Comparison of ENCODE assay signal across 3 cellular contexts in the genomic region with DNA sequence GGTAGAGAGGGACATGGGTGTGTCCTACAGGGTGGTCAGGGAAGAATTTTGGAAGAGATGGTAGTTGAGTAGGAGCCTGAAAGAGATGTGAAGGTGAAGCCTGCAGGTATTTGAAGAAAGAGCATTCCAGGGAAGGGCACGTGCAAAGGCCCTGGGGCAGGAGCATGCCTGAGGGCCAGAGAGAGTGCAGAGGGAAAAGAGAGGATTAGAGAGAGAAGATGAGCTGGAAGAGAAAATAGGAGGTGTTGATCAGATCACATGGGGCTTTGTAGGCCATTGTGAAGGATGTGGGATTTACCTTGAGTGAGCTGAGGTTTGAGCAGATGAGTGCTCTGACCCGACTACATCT.
A peak's percentile ranks its signal among the peaks of the same experiment; 100 is the strongest.
TF ChIP-seq lines count a peak whose summit lies in the region.

No MANE protein-coding gene starts in this region.

TF ChIP-seq in H1, 55 proteins besides CTCF, POLR2A, EP300 and RAD21:
- TF ChIP-seq ATF3 (IDR thresholded peaks at IDR 0.05; ENCODE audit: insufficient read depth, low read depth, low read length) (no peak), KDM1A (IDR thresholded peaks at IDR 0.05; ENCODE audit: borderline replicate concordance, low read length) (peak; percentile 62)

TF ChIP-seq in liver, 16 proteins besides CTCF, POLR2A, EP300 and RAD21:
- TF ChIP-seq FOXA2 (IDR thresholded peaks at IDR 0.05): no peak
- TF ChIP-seq FOXA1 (IDR thresholded peaks at IDR 0.05): no peak
- no peak for TF ChIP-seq NR2F2 (IDR thresholded peaks at IDR 0.05)
- TF ChIP-seq, protein P1, sequence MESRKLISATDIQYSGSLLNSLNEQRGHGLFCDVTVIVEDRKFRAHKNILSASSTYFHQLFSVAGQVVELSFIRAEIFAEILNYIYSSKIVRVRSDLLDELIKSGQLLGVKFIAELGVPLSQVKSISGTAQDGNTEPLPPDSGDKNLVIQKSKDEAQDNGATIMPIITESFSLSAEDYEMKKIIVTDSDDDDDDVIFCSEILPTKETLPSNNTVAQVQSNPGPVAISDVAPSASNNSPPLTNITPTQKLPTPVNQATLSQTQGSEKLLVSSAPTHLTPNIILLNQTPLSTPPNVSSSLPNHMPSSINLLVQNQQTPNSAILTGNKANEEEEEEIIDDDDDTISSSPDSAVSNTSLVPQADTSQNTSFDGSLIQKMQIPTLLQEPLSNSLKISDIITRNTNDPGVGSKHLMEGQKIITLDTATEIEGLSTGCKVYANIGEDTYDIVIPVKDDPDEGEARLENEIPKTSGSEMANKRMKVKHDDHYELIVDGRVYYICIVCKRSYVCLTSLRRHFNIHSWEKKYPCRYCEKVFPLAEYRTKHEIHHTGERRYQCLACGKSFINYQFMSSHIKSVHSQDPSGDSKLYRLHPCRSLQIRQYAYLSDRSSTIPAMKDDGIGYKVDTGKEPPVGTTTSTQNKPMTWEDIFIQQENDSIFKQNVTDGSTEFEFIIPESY (IDR thresholded peaks at IDR 0.05): no peak
- TF ChIP-seq, protein P2, sequence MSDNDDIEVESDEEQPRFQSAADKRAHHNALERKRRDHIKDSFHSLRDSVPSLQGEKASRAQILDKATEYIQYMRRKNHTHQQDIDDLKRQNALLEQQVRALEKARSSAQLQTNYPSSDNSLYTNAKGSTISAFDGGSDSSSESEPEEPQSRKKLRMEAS (IDR thresholded peaks at IDR 0.05): no peak
- TF ChIP-seq RXRA (IDR thresholded peaks at IDR 0.05): no peak
- TF ChIP-seq, protein P3, sequence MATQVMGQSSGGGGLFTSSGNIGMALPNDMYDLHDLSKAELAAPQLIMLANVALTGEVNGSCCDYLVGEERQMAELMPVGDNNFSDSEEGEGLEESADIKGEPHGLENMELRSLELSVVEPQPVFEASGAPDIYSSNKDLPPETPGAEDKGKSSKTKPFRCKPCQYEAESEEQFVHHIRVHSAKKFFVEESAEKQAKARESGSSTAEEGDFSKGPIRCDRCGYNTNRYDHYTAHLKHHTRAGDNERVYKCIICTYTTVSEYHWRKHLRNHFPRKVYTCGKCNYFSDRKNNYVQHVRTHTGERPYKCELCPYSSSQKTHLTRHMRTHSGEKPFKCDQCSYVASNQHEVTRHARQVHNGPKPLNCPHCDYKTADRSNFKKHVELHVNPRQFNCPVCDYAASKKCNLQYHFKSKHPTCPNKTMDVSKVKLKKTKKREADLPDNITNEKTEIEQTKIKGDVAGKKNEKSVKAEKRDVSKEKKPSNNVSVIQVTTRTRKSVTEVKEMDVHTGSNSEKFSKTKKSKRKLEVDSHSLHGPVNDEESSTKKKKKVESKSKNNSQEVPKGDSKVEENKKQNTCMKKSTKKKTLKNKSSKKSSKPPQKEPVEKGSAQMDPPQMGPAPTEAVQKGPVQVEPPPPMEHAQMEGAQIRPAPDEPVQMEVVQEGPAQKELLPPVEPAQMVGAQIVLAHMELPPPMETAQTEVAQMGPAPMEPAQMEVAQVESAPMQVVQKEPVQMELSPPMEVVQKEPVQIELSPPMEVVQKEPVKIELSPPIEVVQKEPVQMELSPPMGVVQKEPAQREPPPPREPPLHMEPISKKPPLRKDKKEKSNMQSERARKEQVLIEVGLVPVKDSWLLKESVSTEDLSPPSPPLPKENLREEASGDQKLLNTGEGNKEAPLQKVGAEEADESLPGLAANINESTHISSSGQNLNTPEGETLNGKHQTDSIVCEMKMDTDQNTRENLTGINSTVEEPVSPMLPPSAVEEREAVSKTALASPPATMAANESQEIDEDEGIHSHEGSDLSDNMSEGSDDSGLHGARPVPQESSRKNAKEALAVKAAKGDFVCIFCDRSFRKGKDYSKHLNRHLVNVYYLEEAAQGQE (IDR thresholded peaks at IDR 0.05): no peak
- no peak for TF ChIP-seq ATF3 (IDR thresholded peaks at IDR 0.05)
- TF ChIP-seq JUND (IDR thresholded peaks at IDR 0.05): no peak
- no peak for TF ChIP-seq SP1 (IDR thresholded peaks at IDR 0.05)
- no peak for TF ChIP-seq YY1 (IDR thresholded peaks at IDR 0.05)
- no peak for TF ChIP-seq GABPA (IDR thresholded peaks at IDR 0.05 in 1 of 2, conservative IDR thresholded peaks at IDR 0.05 in 1 of 2)
- no peak for TF ChIP-seq TAF1 (conservative IDR thresholded peaks at IDR 0.05)
- TF ChIP-seq EGR1 (IDR thresholded peaks at IDR 0.05; ENCODE audit: low read depth in 2 of 2): no peak
- no peak for TF ChIP-seq HNF4G (IDR thresholded peaks at IDR 0.05)
- no peak for TF ChIP-seq HNF4A (conservative IDR thresholded peaks at IDR 0.05)
TF ChIP-seq in liver: peak in this region for 0.

TF ChIP-seq in SK-N-SH treated with all-trans-retinoic acid at 6 μM for 48 hours, 23 proteins besides CTCF, POLR2A, EP300 and RAD21:
- TF ChIP-seq ZC3H10 (CRISPR knock-in tag; IDR thresholded peaks at IDR 0.05) (no peak), TCF4 (CRISPR knock-in tag; IDR thresholded peaks at IDR 0.05; ENCODE audit: borderline replicate concordance) (no peak), ZNF8 (CRISPR knock-in tag; IDR thresholded peaks at IDR 0.05) (no peak), ZFP30 (CRISPR knock-in tag; IDR thresholded peaks at IDR 0.05) (no peak), ISL1 (CRISPR knock-in tag; IDR thresholded peaks at IDR 0.05) (no peak), OSR1 (CRISPR knock-in tag; IDR thresholded peaks at IDR 0.05) (no peak), SNAI2 (CRISPR knock-in tag; IDR thresholded peaks at IDR 0.05) (no peak), ESRRG (CRISPR knock-in tag; IDR thresholded peaks at IDR 0.05) (no peak), GLIS3 (CRISPR knock-in tag; IDR thresholded peaks at IDR 0.05) (no peak), ARNTL (CRISPR knock-in tag; IDR thresholded peaks at IDR 0.05; ENCODE audit: borderline replicate concordance, low read depth) (no peak), BACH2 (CRISPR knock-in tag; IDR thresholded peaks at IDR 0.05; ENCODE audit: borderline replicate concordance) (no peak), PATZ1 (CRISPR knock-in tag; IDR thresholded peaks at IDR 0.05; ENCODE audit: borderline replicate concordance) (no peak), ZFP3 (CRISPR knock-in tag; IDR thresholded peaks at IDR 0.05) (no peak), CSDC2 (CRISPR knock-in tag; IDR thresholded peaks at IDR 0.05) (no peak), TOX (CRISPR knock-in tag; IDR thresholded peaks at IDR 0.05; ENCODE audit: borderline replicate concordance) (no peak), RARB (CRISPR knock-in tag; IDR thresholded peaks at IDR 0.05) (no peak)
- TF ChIP-seq, protein P4, sequence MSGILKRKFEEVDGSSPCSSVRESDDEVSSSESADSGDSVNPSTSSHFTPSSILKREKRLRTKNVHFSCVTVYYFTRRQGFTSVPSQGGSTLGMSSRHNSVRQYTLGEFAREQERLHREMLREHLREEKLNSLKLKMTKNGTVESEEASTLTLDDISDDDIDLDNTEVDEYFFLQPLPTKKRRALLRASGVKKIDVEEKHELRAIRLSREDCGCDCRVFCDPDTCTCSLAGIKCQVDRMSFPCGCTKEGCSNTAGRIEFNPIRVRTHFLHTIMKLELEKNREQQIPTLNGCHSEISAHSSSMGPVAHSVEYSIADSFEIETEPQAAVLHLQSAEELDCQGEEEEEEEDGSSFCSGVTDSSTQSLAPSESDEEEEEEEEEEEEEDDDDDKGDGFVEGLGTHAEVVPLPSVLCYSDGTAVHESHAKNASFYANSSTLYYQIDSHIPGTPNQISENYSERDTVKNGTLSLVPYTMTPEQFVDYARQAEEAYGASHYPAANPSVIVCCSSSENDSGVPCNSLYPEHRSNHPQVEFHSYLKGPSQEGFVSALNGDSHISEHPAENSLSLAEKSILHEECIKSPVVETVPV (CRISPR knock-in tag; IDR thresholded peaks at IDR 0.05): no peak
